ENCODE assay signal across 1 cellular context in the genomic region with DNA sequence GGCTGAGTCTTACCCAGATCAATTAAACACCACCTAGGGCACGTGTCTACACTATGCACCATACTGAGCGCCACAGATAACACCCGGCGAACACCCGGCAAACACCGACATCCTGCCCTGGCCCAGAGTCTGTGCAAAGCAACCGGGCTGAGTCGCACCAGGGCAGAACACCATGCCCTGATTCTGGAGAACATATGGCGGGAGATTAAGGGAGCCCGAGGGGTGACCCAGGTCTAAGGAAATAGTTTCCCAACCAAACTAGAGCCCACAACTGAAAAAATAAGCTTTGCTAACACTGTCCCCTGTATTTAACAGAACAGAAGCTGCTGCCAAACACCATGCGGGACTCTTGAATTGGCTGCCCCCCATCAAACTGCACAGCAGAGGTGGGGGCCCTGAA.
TF ChIP-seq lines count a peak whose summit lies in the region.

No MANE protein-coding gene starts in this region.

TF ChIP-seq in HCT116, 20 proteins besides CTCF, POLR2A, EP300 and RAD21 (continued from another document):
- TF ChIP-seq EZH2 (IDR thresholded peaks at IDR 0.05) = no peak
- TF ChIP-seq, protein P1, sequence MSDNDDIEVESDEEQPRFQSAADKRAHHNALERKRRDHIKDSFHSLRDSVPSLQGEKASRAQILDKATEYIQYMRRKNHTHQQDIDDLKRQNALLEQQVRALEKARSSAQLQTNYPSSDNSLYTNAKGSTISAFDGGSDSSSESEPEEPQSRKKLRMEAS (IDR thresholded peaks at IDR 0.05) = no peak
- TF ChIP-seq, protein P2, sequence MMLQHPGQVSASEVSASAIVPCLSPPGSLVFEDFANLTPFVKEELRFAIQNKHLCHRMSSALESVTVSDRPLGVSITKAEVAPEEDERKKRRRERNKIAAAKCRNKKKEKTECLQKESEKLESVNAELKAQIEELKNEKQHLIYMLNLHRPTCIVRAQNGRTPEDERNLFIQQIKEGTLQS (IDR thresholded peaks at IDR 0.05) = no peak
